Comparison of ENCODE assay signal across 10 cellular contexts in genomic region chr4:687975-688694, GRCh38. TPM values are rescaled to one million over a fixed set of nuclear protein-coding genes. Genes with fewer than 3 reads are reported as not detected.
DNase-seq lines count a peak whose midpoint lies in the region; ATAC-seq and TF ChIP-seq lines count a peak whose summit lies in the region.
"Had no signal": no experiment of that assay in that cellular context is flagged by ENCODE, and none has a peak within 500 bp of the region (broad histone marks: within the 10 kb centered on the region; RNA-seq: fewer than 3 reads in every experiment).

No MANE protein-coding gene starts in this region.

- no peak for TF ChIP-seq CTCF in body of pancreas (IDR thresholded peaks at IDR 0.05)
- no peak for TF ChIP-seq CTCF in sigmoid colon (IDR thresholded peaks at IDR 0.05)

- WGBS in body of pancreas, 2 donors = 45 to 89% methylated on average over 3 to 20 of the region's 23 CpGs
- WGBS in sigmoid colon, 2 donors = 58 to 85% methylated on average over 23 of the region's 23 CpGs

- peak; percentile 18 for ATAC-seq in body of pancreas
- ATAC-seq in GM21515 (IDR thresholded peaks at IDR 0.05; ENCODE audit: unreplicated experiment) = no peak

- H3K27ac ChIP-seq in body of pancreas (peak overlapping the region; percentile 64 to 80 (median 78)), sigmoid colon (peak overlapping the region; percentile 68 to 83 (median 71))

- H3K36me3 ChIP-seq in ES-I3 (ENCODE audit: insufficient read depth, low read length) (no peaks in the 10 kb centered on the region), body of pancreas (replicated peaks in 1 of 2; ENCODE audit: insufficient read depth in 1 of 2, low read depth in 2 of 2) (no peaks in the 10 kb centered on the region), iPS-15b (ENCODE audit: control insufficient read depth, insufficient read depth, low read length) (peaks cover under 1% of the 10 kb centered on the region), sigmoid colon (no peaks in the 10 kb centered on the region)

- peaks cover 11% of the 10 kb centered on the region; the same call in 1 of the 2 replicates for H3K4me1 ChIP-seq in ES-I3 (ENCODE audit: insufficient read depth, low read length)
- peaks cover 27% of the 10 kb centered on the region for H3K4me1 ChIP-seq in body of pancreas
- H3K4me1 ChIP-seq in iPS-15b (ENCODE audit: control insufficient read depth, insufficient read depth, low read length) = peaks cover 5% of the 10 kb centered on the region
- H3K4me1 ChIP-seq in sigmoid colon = peaks cover 0 to 26% (median 5%) of the 10 kb centered on the region in 4 donors

- no peak for TF ChIP-seq EP300 in sigmoid colon (IDR thresholded peaks at IDR 0.05)

- intact Hi-C loops in body of pancreas (cut with DNase I) = no loop called here
- intact Hi-C loops in sigmoid colon (cut with DNase I) = no loop called here

- H3K4me3 ChIP-seq in body of pancreas (no peak overlapping the region), iPS-15b (ENCODE audit: low read depth, low read length) (peak overlapping the region; percentile 39), sigmoid colon (peak overlapping the region; percentile 15 to 56 (median 47))

- H3K27me3 ChIP-seq in body of pancreas (no peaks in the 10 kb centered on the region), iPS-15b (ENCODE audit: control insufficient read depth, insufficient read depth, low read length) (no peaks in the 10 kb centered on the region), sigmoid colon (peaks cover 0 to 25% (median 9%) of the 10 kb centered on the region in 3 donors)

- DNase-seq in body of pancreas (peak in 3 of 4 donors; percentile 24 to 58 (median 55)), sigmoid colon (no peak), NCI-H526 treated with DMSO at 0.1 percent for 48 hours (lab: John Stamatoyannopoulos, UW) (no peak), T-helper 1 cell (no peak)
- DNase-seq in stimulated activated CD8-positive, alpha-beta memory T cell treated with anti-CD3 and anti-CD28 coated beads, Interleukin-4, amount 100 ng/mL, for 48 hours = no peak
- DNase-seq: occipital lobe had no signal

- H3K9me3 ChIP-seq in ES-I3 (ENCODE audit: control insufficient read depth, insufficient read depth, low read length) = no peaks in the 10 kb centered on the region
- H3K9me3 ChIP-seq in body of pancreas = no peaks in the 10 kb centered on the region
- no peaks in the 10 kb centered on the region for H3K9me3 ChIP-seq in iPS-15b (ENCODE audit: control insufficient read depth, insufficient read depth, low read length)
- H3K9me3 ChIP-seq in sigmoid colon = no peaks in the 10 kb centered on the region

- H3K9ac ChIP-seq in ES-I3 (ENCODE audit: low read depth, low read length) (peak overlapping the region; percentile 56; the same call in 1 of the 2 replicates), iPS-15b (ENCODE audit: low read depth, low read length) (peak overlapping the region; percentile 37)

- TF ChIP-seq POLR2A in body of pancreas (IDR thresholded peaks at IDR 0.05) (peak in 1 of 3 donors; percentile 36), sigmoid colon (IDR thresholded peaks at IDR 0.05) (no peak)

RNA-seq across cellular contexts. Expression of gene SLC49A3, which starts 0.8 kb away (rescaled TPM):
- total RNA-seq in body of pancreas (1 to 10 TPM; 8.0 to 8.2 TPM), sigmoid colon (1 to 10 TPM; 3.9 to 5.0 (median 4.5) TPM)
- 1 to 10 TPM; 2.4 to 6.4 (median 4.6) TPM for polyA plus RNA-seq in sigmoid colon
- total RNA-seq: HT1080 had no signal

RNA-seq across cellular contexts. Expression of gene MYL5, which starts 13.8 kb away (rescaled TPM):
- total RNA-seq in body of pancreas = 1 to 10 TPM; 3.0 to 6.0 TPM
- total RNA-seq in sigmoid colon = 10 to 100 TPM in 2 of 4 donors, 1 to 10 TPM in 2; 5.7 to 11.7 (median 9.8) TPM
- 10 to 100 TPM; 19.2 to 29.7 (median 28.7) TPM for polyA plus RNA-seq in sigmoid colon

RNA-seq across cellular contexts. Expression of gene ATP5ME, which starts 14.1 kb away (rescaled TPM):
- 10 to 100 TPM; 20.2 to 37.9 TPM for total RNA-seq in body of pancreas
- 100 to 1,000 TPM; 104 to 244 (median 194) TPM for total RNA-seq in sigmoid colon
- 1,000 to 10,000 TPM in 2 of 3 donors, 100 to 1,000 TPM in 1; 610 to 1,302 (median 1,156) TPM for polyA plus RNA-seq in sigmoid colon

RNA-seq across cellular contexts. Expression of gene PCGF3, which starts 17.5 kb away (rescaled TPM):
- total RNA-seq in body of pancreas (10 to 100 TPM; 16.8 to 31.1 TPM), sigmoid colon (10 to 100 TPM; 26.4 to 60.1 (median 40.2) TPM)
- polyA plus RNA-seq in sigmoid colon = 10 to 100 TPM; 15.6 to 52.9 (median 24.5) TPM

Comparison
In these comparisons a context has a peak if more than half of its experiments do, and no peak if none do; other contexts are left out.
1. DNase-seq: peak in body of pancreas (3 of 4); none in sigmoid colon (single experiment), stimulated activated CD8-positive, alpha-beta memory T cell treated with anti-CD3 and anti-CD28 coated beads, Interleukin-4, amount 100 ng/mL, for 48 hours (single experiment), NCI-H526 treated with DMSO at 0.1 percent for 48 hours (single experiment) and T-helper 1 cell (0 of 5).
2. H3K4me3 ChIP-seq: peak in iPS-15b (single experiment) and sigmoid colon (4 of 4); none in body of pancreas (0 of 2).